Comparison of ENCODE assay signal across 9 cellular contexts in the genomic region with DNA sequence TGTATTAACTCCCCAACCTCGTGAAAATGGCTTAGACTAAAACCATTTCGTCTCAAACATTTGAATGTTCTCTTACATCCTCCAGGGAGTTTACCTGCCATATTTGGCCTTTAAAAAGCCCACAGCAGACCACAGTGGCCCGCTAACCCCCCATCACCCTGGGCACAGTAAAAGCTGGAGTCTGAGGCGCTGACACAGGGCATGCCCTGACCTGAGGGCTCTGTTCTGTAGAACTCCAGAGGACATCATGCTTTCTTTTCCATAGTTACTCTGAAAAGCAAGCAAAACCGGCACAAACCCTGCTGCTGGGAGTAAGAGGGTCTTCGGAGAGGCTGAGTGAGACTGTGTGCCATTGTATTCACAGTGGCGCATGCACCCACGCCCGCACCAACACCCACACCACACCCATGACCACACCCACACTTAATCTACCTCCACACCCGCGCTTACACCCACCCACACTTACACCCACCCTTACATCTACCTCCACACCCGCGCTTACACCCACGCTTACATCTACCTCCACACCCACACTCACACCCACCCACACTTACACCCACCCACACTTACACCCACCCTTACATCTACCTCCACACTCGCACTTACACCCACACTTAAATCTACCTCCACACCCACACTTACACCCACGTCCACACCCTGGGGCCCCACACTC. TPM values are rescaled to one million over a fixed set of nuclear protein-coding genes. Genes with fewer than 3 reads are reported as not detected.
DNase-seq lines count a peak whose midpoint lies in the region; ATAC-seq lines count a peak whose summit lies in the region.
"Had no signal": no experiment of that assay in that cellular context is flagged by ENCODE, and none has a peak within 500 bp of the region (broad histone marks: within the 10 kb centered on the region; RNA-seq: fewer than 3 reads in every experiment).

No MANE protein-coding gene starts in this region.

- ATAC-seq in natural killer cell treated with Interleukin-12 subunit alpha and Interleukin-12 subunit beta and Interleukin-15 and Interleukin-18, amount 100 ng/mL, for 72 hours, result peak; percentile 62 to 94
- ATAC-seq in GM21723 (IDR thresholded peaks at IDR 0.05; ENCODE audit: unreplicated experiment), result no peak

- no peaks in the 10 kb centered on the region for H3K27me3 Mint-ChIP-seq in natural killer cell treated with Interleukin-12 subunit alpha and Interleukin-12 subunit beta and Interleukin-15 and Interleukin-18, amount 100 ng/mL, for 72 hours

- H3K9me3 Mint-ChIP-seq in natural killer cell treated with Interleukin-12 subunit alpha and Interleukin-12 subunit beta and Interleukin-15 and Interleukin-18, amount 100 ng/mL, for 72 hours, result peaks cover 4% of the 10 kb centered on the region

- no peak overlapping the region for H3K4me3 Mint-ChIP-seq in natural killer cell treated with Interleukin-12 subunit alpha and Interleukin-12 subunit beta and Interleukin-15 and Interleukin-18, amount 100 ng/mL, for 72 hours

- H3K4me1 Mint-ChIP-seq in natural killer cell treated with Interleukin-12 subunit alpha and Interleukin-12 subunit beta and Interleukin-15 and Interleukin-18, amount 100 ng/mL, for 72 hours (ENCODE audit: low read depth in 2 of 2), result peaks cover 0 to 8% of the 10 kb centered on the region in 2 donors

- peak; percentile 13 for DNase-seq in G401 (ENCODE audit: low spot score)
- peak; percentile 51 for DNase-seq in HuH-7 (ENCODE audit: low spot score)
- peak; percentile 40 for DNase-seq in effector CD8-positive, alpha-beta T cell (lab: John Stamatoyannopoulos, UW)
- no peak for DNase-seq in natural killer cell treated with Interleukin-12 subunit alpha and Interleukin-12 subunit beta and Interleukin-15 and Interleukin-18, amount 100 ng/mL, for 72 hours (ENCODE audit: low spot score)
- DNase-seq in NCI-H524 (lab: John Stamatoyannopoulos, UW), result no peak
- no peak for DNase-seq in NOMO-1 treated with DMSO at 0.1 percent for 48 hours (lab: John Stamatoyannopoulos, UW; ENCODE audit: unreplicated experiment)
- DNase-seq in Kasumi-1 (lab: John Stamatoyannopoulos, UW), result no peak
- DNase-seq: NCI-H2081 treated with DMSO at 0.1 percent for 48 hours had no signal

- H3K36me3 Mint-ChIP-seq in natural killer cell treated with Interleukin-12 subunit alpha and Interleukin-12 subunit beta and Interleukin-15 and Interleukin-18, amount 100 ng/mL, for 72 hours, result peaks cover 10% of the 10 kb centered on the region

- H3K27ac Mint-ChIP-seq in natural killer cell treated with Interleukin-12 subunit alpha and Interleukin-12 subunit beta and Interleukin-15 and Interleukin-18, amount 100 ng/mL, for 72 hours, result peak overlapping the region; percentile 30 to 43

- in situ Hi-C loops in G401 (cut with HindIII; ENCODE audit: low sequenced_read_pairs), result no loop called here

RNA-seq across cellular contexts. Expression of a gene that starts 32.1 kb away (rescaled TPM):
- total RNA-seq in G401 (2014; rRNA removed; shearing (Covaris generic)), result 3.7 and 11.0 TPM in 2 replicates
- total RNA-seq in natural killer cell treated with Interleukin-12 subunit alpha and Interleukin-12 subunit beta and Interleukin-15 and Interleukin-18, amount 100 ng/mL, for 72 hours, result 1 to 10 TPM; 6.5 to 8.5 TPM

RNA-seq across cellular contexts. Expression of a gene that starts 32.9 kb away (rescaled TPM):
- total RNA-seq in G401 (2014; rRNA removed; shearing (Covaris generic)), result 24.5 and 27.6 TPM in 2 replicates
- 10 to 100 TPM; 15.2 to 17.9 TPM for total RNA-seq in natural killer cell treated with Interleukin-12 subunit alpha and Interleukin-12 subunit beta and Interleukin-15 and Interleukin-18, amount 100 ng/mL, for 72 hours

RNA-seq across cellular contexts. Expression of a gene that starts 56.3 kb away (rescaled TPM):
- 27.8 and 28.3 TPM in 2 replicates for total RNA-seq in G401 (2014; rRNA removed; shearing (Covaris generic))
- 10 to 100 TPM; 29.2 to 34.6 TPM for total RNA-seq in natural killer cell treated with Interleukin-12 subunit alpha and Interleukin-12 subunit beta and Interleukin-15 and Interleukin-18, amount 100 ng/mL, for 72 hours

Comparison
In these comparisons a context has a peak if more than half of its experiments do, and no peak if none do; other contexts are left out.
1. DNase-seq: peak in G401 (single experiment), HuH-7 (single experiment) and effector CD8-positive, alpha-beta T cell (single experiment); none in natural killer cell treated with Interleukin-12 subunit alpha and Interleukin-12 subunit beta and Interleukin-15 and Interleukin-18, amount 100 ng/mL, for 72 hours (single experiment), NCI-H524 (0 of 2), NOMO-1 treated with DMSO at 0.1 percent for 48 hours (single experiment) and Kasumi-1 (0 of 2).